In the genomic region with DNA sequence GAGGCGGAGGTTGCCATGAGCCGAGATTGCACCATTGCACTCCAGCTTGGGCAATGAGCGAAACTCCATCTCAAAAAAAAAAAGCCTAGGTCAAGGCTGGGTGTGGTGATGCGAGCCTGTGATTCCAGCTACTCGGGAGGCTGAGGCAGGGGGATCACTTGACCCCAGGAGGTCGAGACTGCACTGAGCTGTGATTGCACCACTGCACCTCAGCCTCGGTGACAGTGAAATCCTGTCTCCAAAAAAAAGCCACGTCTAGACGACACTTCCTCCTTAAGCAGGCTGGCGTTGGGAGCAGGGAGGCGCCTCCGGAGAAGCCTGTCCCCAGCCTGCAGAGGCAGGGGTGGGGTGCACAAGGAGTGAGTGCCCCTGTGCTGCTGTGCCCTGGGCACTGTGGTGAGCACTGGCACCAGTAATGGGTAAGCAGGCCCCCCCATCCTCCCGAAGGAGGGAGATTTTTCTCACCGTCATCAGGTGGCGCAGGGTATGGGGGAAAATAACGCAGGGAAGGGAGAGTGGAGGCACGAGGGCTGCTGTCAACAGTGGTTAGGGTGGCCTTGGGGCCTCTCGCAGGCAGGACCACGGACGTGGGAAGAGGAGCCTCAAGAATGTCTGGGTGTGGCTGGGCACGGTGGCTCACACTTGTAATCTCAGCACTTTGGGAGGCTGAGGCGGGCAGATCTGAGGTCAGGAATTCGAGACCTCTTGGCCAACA, we compare ENCODE assay signal across 1 cellular context.
TF ChIP-seq lines count a peak whose summit lies in the region.

No MANE protein-coding gene starts in this region.

TF ChIP-seq in SK-N-SH, 30 proteins besides CTCF, POLR2A, EP300 and RAD21 (continued from another document):
- TF ChIP-seq SIN3A (IDR thresholded peaks at IDR 0.05; ENCODE audit: borderline replicate concordance, low read depth, low read length), result no peak; the same call in 1 of the 2 replicates
